9 cellular contexts compared by ENCODE assay signal in the genomic region with DNA sequence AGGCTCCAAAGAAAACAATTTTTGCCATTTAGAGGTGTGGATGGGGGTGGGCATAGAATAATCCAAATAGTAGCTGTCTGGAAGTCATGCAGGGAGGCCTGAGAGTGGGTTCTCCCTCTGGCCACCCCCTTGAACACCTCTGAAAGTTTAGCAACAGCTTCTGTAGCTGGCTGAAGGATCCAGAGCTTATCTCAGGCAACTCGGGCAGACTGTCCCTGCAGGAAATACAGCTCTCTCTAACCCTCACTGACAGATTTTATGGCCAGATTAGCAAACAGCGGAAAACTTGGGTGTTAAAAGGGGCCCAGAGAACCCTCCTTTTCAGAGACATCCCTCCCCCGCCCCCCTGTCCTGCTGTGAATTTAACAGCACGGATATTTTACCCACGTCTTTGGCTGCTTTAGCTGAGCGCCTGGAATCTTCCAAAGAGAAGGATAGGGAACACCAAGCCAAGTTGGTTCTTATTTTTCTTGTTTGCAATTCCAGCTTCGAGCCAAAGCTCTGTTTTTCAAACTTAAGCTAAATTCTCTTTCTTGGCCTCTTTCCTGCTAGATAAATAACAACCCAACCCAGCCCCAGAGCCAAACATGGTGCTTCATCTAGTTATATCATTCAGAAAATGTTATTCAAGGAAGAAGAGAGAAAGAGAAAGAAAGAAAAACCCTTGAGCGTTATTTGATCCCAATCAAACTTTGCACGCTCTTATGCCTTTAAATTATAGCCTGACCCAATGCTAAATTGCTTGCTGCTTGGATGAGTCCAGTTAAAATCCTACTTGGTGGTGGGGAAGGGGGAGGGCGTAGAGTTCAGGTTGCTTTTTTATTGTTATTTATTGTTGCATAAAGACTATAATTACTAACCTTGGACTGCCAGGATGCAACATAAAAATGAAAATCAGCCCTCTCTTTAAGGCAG. TPM values are rescaled to one million over a fixed set of nuclear protein-coding genes. Genes with fewer than 3 reads are reported as not detected.
DNase-seq lines count a peak whose midpoint lies in the region; ATAC-seq, FAIRE-seq and TF ChIP-seq lines count a peak whose summit lies in the region.
"Had no signal": no experiment of that assay in that cellular context is flagged by ENCODE, and none has a peak within 500 bp of the region (broad histone marks: within the 10 kb centered on the region; RNA-seq: fewer than 3 reads in every experiment).

No MANE protein-coding gene starts in this region.

- no peak for FAIRE-seq in astrocyte (lab: Jason Lieb, UNC)

- whole genome bisulfite sequencing in mesodermal cell (ENCODE audit: insufficient coverage in 2 of 2), 2 experiments = 0 to 7% methylated on average over 4 to 6 of the region's 10 CpGs

- H3K27ac ChIP-seq in astrocyte (ENCODE audit: low read depth, low read length) (peak overlapping the region; percentile 95), mesodermal cell (ENCODE audit: low read depth, low read length, severe bottlenecking) (peak overlapping the region; percentile 95)

- peak overlapping the region; percentile 39 for H3K4me3 ChIP-seq in AG10803 (ENCODE audit: low read length)
- H3K4me3 ChIP-seq in astrocyte (ENCODE audit: insufficient read depth, low read depth, low read length) = peak overlapping the region; percentile 9
- peak overlapping the region; percentile 30 for H3K4me3 ChIP-seq in mesodermal cell (ENCODE audit: extremely low read depth, insufficient read depth, low read length, poor library complexity, severe bottlenecking)

- peaks cover 14% of the 10 kb centered on the region for H3K9me3 Mint-ChIP-seq in astrocyte (ENCODE audit: unreplicated experiment)

- no peak for TF ChIP-seq CTCF in AG10803 (conservative IDR thresholded peaks at IDR 0.05; ENCODE audit: low read length)
- TF ChIP-seq CTCF in astrocyte (IDR thresholded peaks at IDR 0.05; ENCODE audit: insufficient read depth, low read depth, low read length) = no peak

- peaks cover 3% of the 10 kb centered on the region for H3K36me3 Mint-ChIP-seq in astrocyte (ENCODE audit: low read depth, unreplicated experiment)

- no peak overlapping the region for H3K27ac Mint-ChIP-seq in astrocyte (ENCODE audit: unreplicated experiment)

- peaks cover 2% of the 10 kb centered on the region for H3K4me1 Mint-ChIP-seq in astrocyte (ENCODE audit: low read depth, unreplicated experiment)

- peaks cover 45% of the 10 kb centered on the region for H3K27me3 ChIP-seq in astrocyte (ENCODE audit: insufficient read depth, low read length)

- H3K9ac ChIP-seq in astrocyte (ENCODE audit: low read length) = peak overlapping the region; percentile 96

- no peak overlapping the region for H2AFZ ChIP-seq in astrocyte (ENCODE audit: low read depth, low read length)

- H3K4me3 Mint-ChIP-seq in astrocyte (ENCODE audit: unreplicated experiment) = no peak overlapping the region

- H3K4me1 ChIP-seq in astrocyte (ENCODE audit: insufficient read depth, low read length) = peaks cover 35% of the 10 kb centered on the region
- H3K4me1 ChIP-seq in mesodermal cell (ENCODE audit: control insufficient read depth, insufficient read depth, low read length, poor library complexity, severe bottlenecking) = peaks cover 56% of the 10 kb centered on the region

- peaks cover 71% of the 10 kb centered on the region for H3K79me2 ChIP-seq in astrocyte (ENCODE audit: insufficient read depth, low read length)

- H3K4me2 ChIP-seq in astrocyte (ENCODE audit: low read length) = peak overlapping the region; percentile 83

- peaks cover 80% of the 10 kb centered on the region for H3K27me3 Mint-ChIP-seq in astrocyte (ENCODE audit: low read depth, unreplicated experiment)

- H3K36me3 ChIP-seq in astrocyte (ENCODE audit: insufficient read depth, low read length) = no peaks in the 10 kb centered on the region
- H3K36me3 ChIP-seq in mesodermal cell (ENCODE audit: control insufficient read depth, insufficient read depth, low read length) = peaks cover 14% of the 10 kb centered on the region

- DNase-seq in AG10803 (ENCODE audit: low read depth) (peak; percentile 68), NCI-H1092 (lab: John Stamatoyannopoulos, UW) (peak; percentile 90), astrocyte (ENCODE audit: low read depth) (no peak), hippocampal formation (lab: John Stamatoyannopoulos, UW) (no peak), mesenteric fat pad (ENCODE audit: low spot score) (no peak), NCI-H1048 (lab: John Stamatoyannopoulos, UW) (no peak)
- DNase-seq: NCI-H1436 treated with DMSO at 0.1 percent for 48 hours had no signal

- ATAC-seq in GM21825 (IDR thresholded peaks at IDR 0.05; ENCODE audit: unreplicated experiment) = no peak

- H3K9me3 ChIP-seq in astrocyte (ENCODE audit: insufficient read depth, low read depth, low read length) = no peaks in the 10 kb centered on the region
- H3K9me3 ChIP-seq in mesodermal cell (ENCODE audit: control insufficient read depth, low read length) = no peaks in the 10 kb centered on the region

- H4K20me1 ChIP-seq in astrocyte (ENCODE audit: insufficient read depth, low read length) = no peaks in the 10 kb centered on the region

RNA-seq across cellular contexts. Expression of a gene that starts 2.3 kb away (rescaled TPM):
- total RNA-seq in astrocyte = 0.41 and 1.8 TPM in 2 replicates
- 53.6 TPM for polyA plus RNA-seq in mesodermal cell (2013, experiment 1 of 2)
- 52.0 TPM for polyA plus RNA-seq in mesodermal cell (2013, experiment 2 of 2)
- total RNA-seq in mesenteric fat pad = 19.3 TPM

RNA-seq across cellular contexts. Expression of a gene that starts 16.4 kb away (rescaled TPM):
- total RNA-seq in astrocyte = not detected in 2 replicates
- 10.0 TPM for polyA plus RNA-seq in mesodermal cell (2013, experiment 1 of 2)
- polyA plus RNA-seq in mesodermal cell (2013, experiment 2 of 2) = 14.1 TPM
- not detected for total RNA-seq in mesenteric fat pad

RNA-seq across cellular contexts. Expression of a gene that starts 31.0 kb away (rescaled TPM):
- not detected in 2 replicates for total RNA-seq in astrocyte
- polyA plus RNA-seq in mesodermal cell (2013, experiment 1 of 2) = 6.6 TPM
- polyA plus RNA-seq in mesodermal cell (2013, experiment 2 of 2) = 7.8 TPM
- 5.7 TPM for total RNA-seq in mesenteric fat pad

RNA-seq across cellular contexts. Expression of a gene that starts 42.9 kb away (rescaled TPM):
- not detected in 2 replicates for total RNA-seq in astrocyte
- 28.7 TPM for polyA plus RNA-seq in mesodermal cell (2013, experiment 1 of 2)
- 27.8 TPM for polyA plus RNA-seq in mesodermal cell (2013, experiment 2 of 2)
- total RNA-seq in mesenteric fat pad = 12.6 TPM

RNA-seq across cellular contexts. Expression of a gene that starts 46.4 kb away (rescaled TPM):
- total RNA-seq in astrocyte (not detected in 2 replicates), mesenteric fat pad (2.0 TPM)
- polyA plus RNA-seq in mesodermal cell (2013, experiment 1 of 2) = 13.7 TPM
- polyA plus RNA-seq in mesodermal cell (2013, experiment 2 of 2) = 15.0 TPM

Comparison
In these comparisons a context has a peak if more than half of its experiments do, and no peak if none do; other contexts are left out.
1. DNase-seq: peak in AG10803 (single experiment) and NCI-H1092 (single experiment); none in astrocyte (single experiment), hippocampal formation (0 of 2), mesenteric fat pad (single experiment) and NCI-H1048 (single experiment).
2. Peak in every context shown above with its lines, with median percentiles within 50 percentile points of each other: H3K4me3 ChIP-seq.